In genomic region chr20:58640446-58640845, GRCh38 we compare ENCODE assay signal across 18 cellular contexts. TPM values are rescaled to one million over a fixed set of nuclear protein-coding genes. Genes with fewer than 3 reads are reported as not detected.
DNase-seq lines count a peak whose midpoint lies in the region; ATAC-seq and TF ChIP-seq lines count a peak whose summit lies in the region.
"Had no signal": no experiment of that assay in that cellular context is flagged by ENCODE, and none has a peak within 500 bp of the region (broad histone marks: within the 10 kb centered on the region; RNA-seq: fewer than 3 reads in every experiment).

No MANE protein-coding gene starts in this region.

- no peaks in the 10 kb centered on the region for H3K4me1 ChIP-seq in trophoblast cell (ENCODE audit: control insufficient read depth in 1 of 2, insufficient read depth in 2 of 2, low read length in 2 of 2)
- H3K4me1 ChIP-seq: uterus had no signal

- H2AK5ac ChIP-seq in trophoblast cell (ENCODE audit: low read length), result no peak overlapping the region

- WGBS in trophoblast cell (ENCODE audit: extremely low coverage, insufficient coverage, insufficient read length), result no CpG with 5 or more reads among the region's 9 CpGs

- no peaks in the 10 kb centered on the region for H3K9me3 Mint-ChIP-seq in HFFc6
- H3K9me3 Mint-ChIP-seq: activated naive CD4-positive, alpha-beta T cell treated with anti-CD3 and anti-CD28 coated beads, Interleukin-2, amount 50 U/mL, for 24 hours; H9; immature natural killer cell had no signal

- no peak overlapping the region for H4K12ac ChIP-seq in trophoblast cell (ENCODE audit: low read depth, low read length)

- H3K27me3 Mint-ChIP-seq in HFFc6 (ENCODE audit: insufficient read depth), result peaks cover 7% of the 10 kb centered on the region

- no peaks in the 10 kb centered on the region for H3K79me2 ChIP-seq in trophoblast cell (ENCODE audit: control insufficient read depth, insufficient read depth, low read length, poor library complexity)

- no peak overlapping the region for H3K9ac ChIP-seq in trophoblast cell (ENCODE audit: low read length)
- H3K9ac ChIP-seq: KMS-11 had no signal

- H3K4ac ChIP-seq in trophoblast cell (ENCODE audit: low read depth, low read length), result no peak overlapping the region

- H3K27ac ChIP-seq in trophoblast cell (ENCODE audit: low read depth, low read length) (no peak overlapping the region), substantia nigra (ENCODE audit: low read depth, low read length, poor library complexity, severe bottlenecking) (no peak overlapping the region)
- H3K27ac ChIP-seq: KMS-11, uterus had no signal

- H2BK120ac ChIP-seq in trophoblast cell (ENCODE audit: insufficient read depth, low read length, poor library complexity), result no peak overlapping the region

- H3K27me3 ChIP-seq in trophoblast cell (ENCODE audit: insufficient read depth, low read length), result no peaks in the 10 kb centered on the region
- H3K27me3 ChIP-seq: uterus had no signal

- no peak overlapping the region; the same call in 1 of the 2 replicates for H3K4me3 Mint-ChIP-seq in HFFc6
- H3K4me3 Mint-ChIP-seq: activated naive CD4-positive, alpha-beta T cell treated with anti-CD3 and anti-CD28 coated beads, Interleukin-2, amount 50 U/mL, for 24 hours; H9; WTC11 had no signal

- no peaks in the 10 kb centered on the region for H3K36me3 ChIP-seq in trophoblast cell (ENCODE audit: control insufficient read depth in 1 of 2, insufficient read depth in 2 of 2, low read length in 2 of 2)
- H3K36me3 ChIP-seq: uterus had no signal

- peaks cover 40% of the 10 kb centered on the region for H3K4me1 Mint-ChIP-seq in HFFc6 (ENCODE audit: low read depth)
- H3K4me1 Mint-ChIP-seq: immature natural killer cell had no signal

- no peak overlapping the region for H2BK5ac ChIP-seq in trophoblast cell (ENCODE audit: low read depth, low read length, poor library complexity)

- H3K4me3 ChIP-seq in cardiac fibroblast (replicated peaks in 1 of 2; ENCODE audit: low read depth in 2 of 2, low read length in 2 of 2) (no peak overlapping the region), trophoblast cell (ENCODE audit: low read depth, low read length) (no peak overlapping the region)
- H3K4me3 ChIP-seq: uterus had no signal

- no peak overlapping the region for H3K23ac ChIP-seq in trophoblast cell (ENCODE audit: low read length)

- no peak for ATAC-seq in HG03108 (IDR thresholded peaks at IDR 0.05; ENCODE audit: unreplicated experiment)
- ATAC-seq: stimulated activated naive CD8-positive, alpha-beta T cell treated with anti-CD3 and anti-CD28 coated beads, Interleukin-15, Interleukin-2, amounts not matched to agents 100 U/mL and 50 U/mL, for 24 hours; WTC11 had no signal

- no peak overlapping the region for H3K4me2 ChIP-seq in trophoblast cell (ENCODE audit: low read length)
- H3K4me2 ChIP-seq: KMS-11 had no signal

- H4K91ac ChIP-seq in trophoblast cell (ENCODE audit: low read depth, low read length), result no peak overlapping the region

- no peak overlapping the region for H3K14ac ChIP-seq in trophoblast cell (ENCODE audit: low read length)

- no peak overlapping the region for H2AFZ ChIP-seq in trophoblast cell (ENCODE audit: insufficient read depth, low read length, poor library complexity)

- no peak for TF ChIP-seq CTCF in HFFc6 (IDR thresholded peaks at IDR 0.05)
- TF ChIP-seq CTCF in cardiac fibroblast (IDR thresholded peaks at IDR 0.05; ENCODE audit: low read depth, low read length), result no peak

- no peak overlapping the region for H2BK12ac ChIP-seq in trophoblast cell (ENCODE audit: low read length)

- peak overlapping the region; percentile 27 for H3K27ac Mint-ChIP-seq in HFFc6
- H3K27ac Mint-ChIP-seq: H9, immature natural killer cell, WTC11 had no signal

- DNase-seq in HFFc6, result peak; percentile 68
- peak; percentile 9 for DNase-seq in OCI-M1 (lab: John Stamatoyannopoulos, UW)
- peak; percentile 42 to 70 for DNase-seq in cardiac fibroblast (ENCODE audit: low read depth in 2 of 2)
- DNase-seq in trophoblast cell, result peak; percentile 31 to 50
- no peak for DNase-seq in substantia nigra (lab: John Stamatoyannopoulos, UW)
- DNase-seq in NCI-H2029 (lab: John Stamatoyannopoulos, UW), result no peak
- DNase-seq: C1 segment of cervical spinal cord; DMS53; immature natural killer cell; NCI-H1694; stimulated activated naive CD8-positive, alpha-beta T cell treated with anti-CD3 and anti-CD28 coated beads, Interleukin-15, Interleukin-2, amounts not matched to agents 100 U/mL and 50 U/mL, for 24 hours; T-helper 1 cell; uterus had no signal

- H3K18ac ChIP-seq in trophoblast cell (ENCODE audit: low read length), result no peak overlapping the region

- no peaks in the 10 kb centered on the region for H3K9me3 ChIP-seq in trophoblast cell (ENCODE audit: insufficient read depth, low read depth, low read length)
- H3K9me3 ChIP-seq: uterus had no signal

- H3K36me3 Mint-ChIP-seq in HFFc6 (ENCODE audit: low read depth), result no peaks in the 10 kb centered on the region
- H3K36me3 Mint-ChIP-seq: activated naive CD4-positive, alpha-beta T cell treated with anti-CD3 and anti-CD28 coated beads, Interleukin-2, amount 50 U/mL, for 24 hours; WTC11 had no signal

- no peaks in the 10 kb centered on the region for H3K79me1 ChIP-seq in trophoblast cell (ENCODE audit: low read length)

- no peak overlapping the region for H4K8ac ChIP-seq in trophoblast cell (ENCODE audit: low read depth, low read length)

RNA-seq across cellular contexts. Expression of gene STX16, which starts 10.6 kb away (rescaled TPM):
- total RNA-seq in HFFc6 (2021; fragmentation: NEBNext Ultra II Directional; extraction: Animal tissue kit (Norgen Biotek cat#: 25700)), result 10 to 100 TPM; 44.4 to 51.8 (median 48.3) TPM
- polyA plus RNA-seq in trophoblast cell (2013), result 26.9 and 28.5 TPM in 2 replicates

RNA-seq across cellular contexts. Expression of gene NPEPL1, which starts 52.2 kb away (rescaled TPM):
- total RNA-seq in HFFc6 (2021; fragmentation: NEBNext Ultra II Directional; extraction: Animal tissue kit (Norgen Biotek cat#: 25700)), result 10 to 100 TPM; 12.0 to 17.8 (median 12.6) TPM
- polyA plus RNA-seq in trophoblast cell (2013), result 11.3 and 12.1 TPM in 2 replicates

Comparison
In these comparisons a context has a peak if more than half of its experiments do, and no peak if none do; other contexts are left out.
1. DNase-seq: peak in HFFc6 (single experiment), OCI-M1 (single experiment), cardiac fibroblast (2 of 2) and trophoblast cell (2 of 2); none in substantia nigra (0 of 49) and NCI-H2029 (single experiment).